In the genomic region with DNA sequence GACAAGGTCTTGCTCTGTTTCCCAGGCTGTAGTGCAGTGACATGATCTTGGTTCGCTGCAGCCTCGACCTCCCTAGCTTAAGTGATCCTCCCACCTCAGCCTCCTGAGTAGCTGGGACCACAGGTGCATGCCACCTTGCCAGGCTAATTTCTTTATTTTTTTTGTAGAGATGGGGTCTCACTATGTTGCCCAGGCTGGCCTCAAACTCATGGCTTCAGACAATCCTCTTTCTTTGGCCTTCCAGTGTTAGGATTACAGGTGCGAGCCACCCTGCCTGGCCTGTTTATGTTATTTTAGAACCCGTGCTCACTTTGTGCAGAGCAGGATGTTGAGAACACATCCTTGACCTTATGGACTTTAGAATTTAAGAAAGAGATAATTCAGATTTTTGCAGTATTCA, we compare ENCODE assay signal across 23 cellular contexts. TPM values are rescaled to one million over a fixed set of nuclear protein-coding genes. Genes with fewer than 3 reads are reported as not detected.
DNase-seq lines count a peak whose midpoint lies in the region; ATAC-seq, FAIRE-seq and TF ChIP-seq lines count a peak whose summit lies in the region.
"Had no signal": no experiment of that assay in that cellular context is flagged by ENCODE, and none has a peak within 500 bp of the region (broad histone marks: within the 10 kb centered on the region; RNA-seq: fewer than 3 reads in every experiment).

No MANE protein-coding gene starts in this region.

- no TSS peak for BruUV-seq in HepG2 (replicated peaks; lab: Mats Ljungman, UMichigan)

- CTCF ChIA-PET in activated CD4-positive, alpha-beta T cell treated with anti-CD3 and anti-CD28 coated beads, Interleukin-2, amount 10 ng/mL, durations not matched to agents 7 days and 5 days (lab: Charles Lee), result interaction anchor here (0.6 kb wide), 1 partner anchor 366 kb away, joined by 4 read pairs; no protein-coding TSS in a partner anchor
- CTCF ChIA-PET in HepG2 (lab: Yijun Ruan, JAX; ENCODE audit: low intra/inter-chr PET ratio, low total read pairs), result no interaction called here
- CTCF ChIA-PET in activated B cell treated with CpG ODN at 0.5 μM for 24 hours (lab: Charles Lee), result no interaction called here

- TF ChIP-seq POLR2A in HepG2 (IDR thresholded peaks at IDR 0.05; ENCODE audit: insufficient read depth in 1 of 2, low read depth in 2 of 2, low read length in 2 of 2) (no peak), right lobe of liver (IDR thresholded peaks at IDR 0.05) (no peak)

- no peaks in the 10 kb centered on the region for H3K9me3 Mint-ChIP-seq in activated CD4-positive, alpha-beta T cell treated with anti-CD3 and anti-CD28 coated beads, Interleukin-2, amount 10 ng/mL, durations not matched to agents 7 days and 5 days
- H3K9me3 Mint-ChIP-seq in activated B cell treated with CpG ODN at 0.5 μM for 24 hours, result no peaks in the 10 kb centered on the region
- H3K9me3 Mint-ChIP-seq in stimulated activated memory B cell treated with anti-CD40 and anti-IgM and Interleukin-4, amounts not matched to agents 10 μg/mL and 1 μg/mL and 100 μg/mL, for 72 hours, result no peaks in the 10 kb centered on the region

- no peaks in the 10 kb centered on the region for H3K27me3 ChIP-seq in HepG2 (ENCODE audit: control insufficient read depth in 1 of 2, insufficient read depth in 2 of 2, low read length in 2 of 2)
- no peaks in the 10 kb centered on the region for H3K27me3 ChIP-seq in right lobe of liver
- H3K27me3 ChIP-seq: SJSA1 had no signal

- H3K9ac ChIP-seq in HepG2 (ENCODE audit: insufficient read depth, low read depth, low read length), result no peak overlapping the region

- TF ChIP-seq CTCF in HepG2 (CRISPR knock-in tag; IDR thresholded peaks at IDR 0.05), result no peak
- no peak for TF ChIP-seq CTCF in right lobe of liver (IDR thresholded peaks at IDR 0.05)
- no peak for TF ChIP-seq CTCF in activated B cell treated with CpG ODN at 0.5 μM for 24 hours (IDR thresholded peaks at IDR 0.05)
- no peak for TF ChIP-seq CTCF in D721Med (IDR thresholded peaks at IDR 0.05; ENCODE audit: insufficient read depth, missing control alignments)

- no peaks in the 10 kb centered on the region for H3K27me3 Mint-ChIP-seq in activated CD4-positive, alpha-beta T cell treated with anti-CD3 and anti-CD28 coated beads, Interleukin-2, amount 10 ng/mL, durations not matched to agents 7 days and 5 days
- H3K27me3 Mint-ChIP-seq in activated B cell treated with CpG ODN at 0.5 μM for 24 hours, result no peaks in the 10 kb centered on the region
- no peaks in the 10 kb centered on the region for H3K27me3 Mint-ChIP-seq in stimulated activated memory B cell treated with anti-CD40 and anti-IgM and Interleukin-4, amounts not matched to agents 10 μg/mL and 1 μg/mL and 100 μg/mL, for 72 hours

- TF ChIP-seq EP300 in HepG2 (IDR thresholded peaks at IDR 0.05; ENCODE audit: low read depth in 2 of 2, low read length in 2 of 2) (no peak), HepG2 (CRISPR knock-in tag; IDR thresholded peaks at IDR 0.05; ENCODE audit: borderline replicate concordance) (no peak)

- H4K20me1 ChIP-seq in HepG2 (ENCODE audit: insufficient read depth, low read length), result peaks cover 20% of the 10 kb centered on the region

- in situ Hi-C loops in HepG2 (cut with HindIII; ENCODE audit: extremely low pct_ligation_motif_present, low pct_unique_long_range_greater_than_20kb), result no loop called here

- no peak for TF ChIP-seq RAD21 in HepG2 (CRISPR knock-in tag; IDR thresholded peaks at IDR 0.05)

- H3K4me3 ChIP-seq in HepG2 (replicated peaks in 1 of 3; ENCODE audit: insufficient read depth in 1 of 3, low read depth in 2 of 3, low read length in 3 of 3), result no peak overlapping the region
- H3K4me3 ChIP-seq in right lobe of liver, result no peak overlapping the region
- H3K4me3 ChIP-seq: K562, SJSA1 had no signal

- FAIRE-seq in HepG2 (lab: Jason Lieb, UNC) (no peak), D721Med (lab: Jason Lieb, UNC) (no peak)
- FAIRE-seq: H54, K562, RCC 7860 had no signal

- WGBS in HepG2 (ENCODE audit: low lambda C conversion rate), result 86% methylated on average over 4 of the region's 4 CpGs
- 70% methylated on average over 4 of the region's 4 CpGs for WGBS in right lobe of liver (ENCODE audit: insufficient coverage, low coverage, low lambda C conversion rate, missing lambda C conversion rate)

- H3K36me3 Mint-ChIP-seq in activated CD4-positive, alpha-beta T cell treated with anti-CD3 and anti-CD28 coated beads, Interleukin-2, amount 10 ng/mL, durations not matched to agents 7 days and 5 days (ENCODE audit: low read depth), result peaks cover 7% of the 10 kb centered on the region
- H3K36me3 Mint-ChIP-seq in activated B cell treated with CpG ODN at 0.5 μM for 24 hours (ENCODE audit: low read depth), result peaks cover 7% of the 10 kb centered on the region
- H3K36me3 Mint-ChIP-seq in stimulated activated memory B cell treated with anti-CD40 and anti-IgM and Interleukin-4, amounts not matched to agents 10 μg/mL and 1 μg/mL and 100 μg/mL, for 72 hours, result peaks cover 6% of the 10 kb centered on the region

- peaks cover 61% of the 10 kb centered on the region for H3K4me1 Mint-ChIP-seq in activated CD4-positive, alpha-beta T cell treated with anti-CD3 and anti-CD28 coated beads, Interleukin-2, amount 10 ng/mL, durations not matched to agents 7 days and 5 days
- peaks cover 84% of the 10 kb centered on the region for H3K4me1 Mint-ChIP-seq in activated B cell treated with CpG ODN at 0.5 μM for 24 hours
- H3K4me1 Mint-ChIP-seq in stimulated activated memory B cell treated with anti-CD40 and anti-IgM and Interleukin-4, amounts not matched to agents 10 μg/mL and 1 μg/mL and 100 μg/mL, for 72 hours, result peaks cover 81% of the 10 kb centered on the region

- no peak overlapping the region for H3K27ac ChIP-seq in HepG2 (ENCODE audit: extremely low read length, insufficient read depth, low read length)
- no peak overlapping the region for H3K27ac ChIP-seq in right lobe of liver
- H3K27ac ChIP-seq: SJSA1 had no signal

- no peak overlapping the region for H3K4me2 ChIP-seq in HepG2 (ENCODE audit: low read depth, low read length)

- H3K36me3 ChIP-seq in HepG2 (replicated peaks in 1 of 2; ENCODE audit: control insufficient read depth in 1 of 2, insufficient read depth in 2 of 2, low read length in 2 of 2), result no peaks in the 10 kb centered on the region
- no peaks in the 10 kb centered on the region for H3K36me3 ChIP-seq in right lobe of liver
- H3K36me3 ChIP-seq: SJSA1 had no signal

- no peak for DNase-seq in activated CD4-positive, alpha-beta T cell treated with anti-CD3 and anti-CD28 coated beads, Interleukin-2, amount 10 ng/mL, durations not matched to agents 7 days and 5 days
- DNase-seq in activated CD4-positive, alpha-beta T cell treated with anti-CD3 and anti-CD28 coated beads, Interleukin-2, amount 50 U/mL, for 48 hours, result no peak
- DNase-seq in HepG2 (ENCODE audit: low spot score) (no peak), right lobe of liver (no peak), activated B cell treated with CpG ODN at 0.5 μM for 24 hours (no peak), D721Med (ENCODE audit: insufficient read length, low spot score) (no peak), Right ventricle myocardium superior (no peak)
- DNase-seq: 8988T, C1 segment of cervical spinal cord, EL, GF-D8, MM.1S, NCI-H1048, NCI-H1417 treated with DMSO at 0.1 percent for 48 hours, NCI-H187, NCI-H446 treated with DMSO at 0.1 percent for 48 hours, NCI-H526 treated with DMSO at 0.1 percent for 48 hours, OCI-M1 had no signal

- H3K27ac Mint-ChIP-seq in activated CD4-positive, alpha-beta T cell treated with anti-CD3 and anti-CD28 coated beads, Interleukin-2, amount 10 ng/mL, durations not matched to agents 7 days and 5 days, result peak overlapping the region; percentile 42
- peak overlapping the region; percentile 67 for H3K27ac Mint-ChIP-seq in activated B cell treated with CpG ODN at 0.5 μM for 24 hours
- peak overlapping the region; percentile 3 for H3K27ac Mint-ChIP-seq in stimulated activated memory B cell treated with anti-CD40 and anti-IgM and Interleukin-4, amounts not matched to agents 10 μg/mL and 1 μg/mL and 100 μg/mL, for 72 hours

- peaks cover 83% of the 10 kb centered on the region for H3K79me2 ChIP-seq in HepG2 (ENCODE audit: insufficient read depth, low read length)

- H3K9me3 ChIP-seq in HepG2 (ENCODE audit: low read length) (no peaks in the 10 kb centered on the region), right lobe of liver (no peaks in the 10 kb centered on the region)
- H3K9me3 ChIP-seq: SJSA1 had no signal

- no peak for ATAC-seq in HepG2
- no peak for ATAC-seq in right lobe of liver
- ATAC-seq in activated B cell treated with CpG ODN at 0.5 μM for 24 hours (ENCODE audit: low read depth), result no peak
- ATAC-seq in stimulated activated memory B cell treated with anti-CD40 and anti-IgM and Interleukin-4, amounts not matched to agents 10 μg/mL and 1 μg/mL and 100 μg/mL, for 72 hours, result no peak
- no peak for ATAC-seq in Right ventricle myocardium superior (ENCODE audit: poor library complexity)
- ATAC-seq: K562 had no signal

- H3K4me1 ChIP-seq in HepG2 (ENCODE audit: insufficient read depth, low read length) (peaks cover 19% of the 10 kb centered on the region; the same call in 1 of the 2 replicates), right lobe of liver (peaks cover 0 to 3% (median 0%) of the 10 kb centered on the region in 4 donors)
- H3K4me1 ChIP-seq: SJSA1 had no signal

- no peak overlapping the region for H3K4me3 Mint-ChIP-seq in activated CD4-positive, alpha-beta T cell treated with anti-CD3 and anti-CD28 coated beads, Interleukin-2, amount 10 ng/mL, durations not matched to agents 7 days and 5 days
- H3K4me3 Mint-ChIP-seq in activated B cell treated with CpG ODN at 0.5 μM for 24 hours, result no peak overlapping the region
- no peak overlapping the region for H3K4me3 Mint-ChIP-seq in stimulated activated memory B cell treated with anti-CD40 and anti-IgM and Interleukin-4, amounts not matched to agents 10 μg/mL and 1 μg/mL and 100 μg/mL, for 72 hours

- H2AFZ ChIP-seq in HepG2 (ENCODE audit: low read length), result no peak overlapping the region

- intact Hi-C loops in HepG2 (cut with micrococcal nuclease; ENCODE audit: unreplicated experiment) (no loop called here), right lobe of liver (cut with DNase I) (no loop called here), activated B cell treated with CpG ODN at 0.5 μM for 24 hours (cut with micrococcal nuclease) (no loop called here), Right ventricle myocardium superior (cut with DNase I) (no loop called here)

- POLR2A ChIA-PET in activated CD4-positive, alpha-beta T cell treated with anti-CD3 and anti-CD28 coated beads, Interleukin-2, amount 10 ng/mL, durations not matched to agents 7 days and 5 days (lab: Charles Lee), result no interaction called here
- POLR2A ChIA-PET in HepG2 (lab: Yijun Ruan, JAX) (no interaction called here), activated B cell treated with CpG ODN at 0.5 μM for 24 hours (lab: Charles Lee) (interaction anchor here (0.5 to 2.2 kb wide), 4 partner anchors 8 to 72 kb away, joined by 3 to 15 read pairs (median 10); a partner anchor contains a TSS)

RNA-seq across cellular contexts. Expression of a gene that starts 17.4 kb away (rescaled TPM):
- total RNA-seq in activated CD4-positive, alpha-beta T cell treated with anti-CD3 and anti-CD28 coated beads, Interleukin-2, amount 10 ng/mL, durations not matched to agents 7 days and 5 days, result 10 to 100 TPM; 23.0 to 24.9 TPM
- total RNA-seq in HepG2 (2016; rRNA removed; fragmentation: Illumina TruSeq; extraction: Trizol) (11.0 and 16.6 TPM in 2 replicates), right lobe of liver (1 to 10 TPM; 1.8 to 2.8 (median 2.3) TPM), activated B cell treated with CpG ODN at 0.5 μM for 24 hours (21.3 and 22.5 TPM in 2 replicates), Right ventricle myocardium superior (2.3 TPM)
- 1.6 and 2.4 TPM in 2 replicates for total RNA-seq in HepG2 (2016; cell fraction: cytosol; rRNA removed; fragmentation: Illumina TruSeq; extraction: Trizol; ENCODE audit: low read depth)
- total RNA-seq in HepG2 (2016; cell fraction: insoluble cytoplasmic fraction; rRNA removed; fragmentation: Illumina TruSeq; extraction: Trizol), result 10.2 and 16.4 TPM in 2 replicates
- 6.3 and 7.3 TPM in 2 replicates for total RNA-seq in HepG2 (2016; cell fraction: membrane; rRNA removed; fragmentation: Illumina TruSeq; extraction: Trizol)
- 11.0 and 12.8 TPM in 2 replicates for total RNA-seq in HepG2 (2016; cell fraction: nucleus; rRNA removed; fragmentation: Illumina TruSeq; extraction: Trizol)
- 5.4 and 5.8 TPM in 2 replicates for polyA plus RNA-seq in HepG2 (2011; rRNA removed)
- 2.6 and 3.3 TPM in 2 replicates for polyA plus RNA-seq in HepG2 (2011; cell fraction: cytosol; rRNA removed)
- 4.4 and 5.0 TPM in 2 replicates for polyA plus RNA-seq in HepG2 (2011; cell fraction: nucleus; rRNA removed)
- 8.6 and 14.4 TPM in 2 replicates for polyA plus RNA-seq in HepG2 (2012)
- 0.62 and 0.73 TPM in 2 replicates for polyA plus RNA-seq in HepG2 (2016; cell fraction: cytosol; fragmentation: Illumina TruSeq; extraction: Trizol; ENCODE audit: low read depth)
- 15.0 and 16.0 TPM in 2 replicates for polyA plus RNA-seq in HepG2 (2016; cell fraction: insoluble cytoplasmic fraction; fragmentation: Illumina TruSeq; extraction: Trizol; ENCODE audit: low read depth)
- 2.6 and 2.9 TPM in 2 replicates for polyA plus RNA-seq in HepG2 (2016; cell fraction: membrane; fragmentation: Illumina TruSeq; extraction: Trizol; ENCODE audit: low read depth)
- polyA plus RNA-seq in HepG2 (2016; cell fraction: nucleus; fragmentation: Illumina TruSeq; extraction: Trizol; ENCODE audit: insufficient read depth, low read depth), result 8.1 and 8.7 TPM in 2 replicates
- polyA minus RNA-seq in HepG2 (2011; rRNA and poly(A)+ RNA removed; ENCODE audit: low replicate concordance), result 3.3 and 12.1 TPM in 2 replicates
- 11.2 and 13.2 TPM in 2 replicates for polyA minus RNA-seq in HepG2 (2011; cell fraction: cytosol; rRNA and poly(A)+ RNA removed)
- polyA minus RNA-seq in HepG2 (2011; cell fraction: nucleus; rRNA and poly(A)+ RNA removed), result 19.1 and 19.7 TPM in 2 replicates

Comparison
In these comparisons a context has a peak if more than half of its experiments do, and no peak if none do; other contexts are left out.
1. H3K27ac Mint-ChIP-seq: peak in every context shown above with its lines; median percentile 67 in activated B cell treated with CpG ODN at 0.5 μM for 24 hours; 42 in activated CD4-positive, alpha-beta T cell treated with anti-CD3 and anti-CD28 coated beads, Interleukin-2, amount 10 ng/mL, durations not matched to agents 7 days and 5 days; 3 in stimulated activated memory B cell treated with anti-CD40 and anti-IgM and Interleukin-4, amounts not matched to agents 10 μg/mL and 1 μg/mL and 100 μg/mL, for 72 hours.